ENCODE assay signal across 9 cellular contexts in the genomic region with DNA sequence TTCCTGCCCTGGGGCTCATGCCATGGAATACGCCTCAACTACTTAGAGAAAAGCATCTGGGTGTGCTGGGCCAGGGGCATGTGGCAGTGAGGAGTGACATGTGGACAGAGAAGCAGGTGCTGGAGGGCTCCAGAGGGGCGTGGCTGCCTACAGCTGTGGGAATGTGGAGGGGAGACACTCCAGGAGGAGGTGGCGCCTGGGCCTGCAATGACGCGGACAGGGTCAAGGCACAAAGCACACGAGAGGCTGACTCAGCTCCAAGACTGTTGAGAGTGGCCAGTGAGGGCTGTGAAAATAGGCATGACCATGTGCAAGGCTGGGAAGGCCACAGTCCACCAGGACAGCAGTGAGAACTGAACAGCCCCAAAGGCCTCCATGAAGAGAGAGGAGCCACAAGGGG. TPM values are rescaled to one million over a fixed set of nuclear protein-coding genes. Genes with fewer than 3 reads are reported as not detected.
DNase-seq lines count a peak whose midpoint lies in the region; ATAC-seq and TF ChIP-seq lines count a peak whose summit lies in the region.
"Had no signal": no experiment of that assay in that cellular context is flagged by ENCODE, and none has a peak within 500 bp of the region (broad histone marks: within the 10 kb centered on the region; RNA-seq: fewer than 3 reads in every experiment).

No MANE protein-coding gene starts in this region.

- no peaks in the 10 kb centered on the region for H3K27me3 Mint-ChIP-seq in CD8-positive, alpha-beta memory T cell

- peaks cover 4 to 9% (median 6%) of the 10 kb centered on the region in 5 donors for H3K9me3 Mint-ChIP-seq in CD8-positive, alpha-beta memory T cell

- H3K27ac Mint-ChIP-seq in CD8-positive, alpha-beta memory T cell = peak overlapping the region in 7 of 8 donors; percentile 68 to 98 (median 79)

- peaks cover 10 to 74% (median 11%) of the 10 kb centered on the region in 3 donors for H3K36me3 Mint-ChIP-seq in CD8-positive, alpha-beta memory T cell

- peak overlapping the region in 3 of 7 donors; percentile 48 to 69 (median 61) for H3K4me3 Mint-ChIP-seq in CD8-positive, alpha-beta memory T cell

- peaks cover 50% of the 10 kb centered on the region for H3K36me3 ChIP-seq in CD8-positive, alpha-beta memory T cell (ENCODE audit: insufficient read depth, low read length)
- peaks cover 27% of the 10 kb centered on the region for H3K36me3 ChIP-seq in neutrophil

- H3K27ac ChIP-seq in CD8-positive, alpha-beta memory T cell (ENCODE audit: low read depth, low read length) = no peak overlapping the region
- peak overlapping the region; percentile 27 for H3K27ac ChIP-seq in epithelial cell of prostate
- H3K27ac ChIP-seq in neutrophil = peak overlapping the region; percentile 86

- peaks cover 48% of the 10 kb centered on the region for H3K4me1 ChIP-seq in CD8-positive, alpha-beta memory T cell (ENCODE audit: insufficient read depth, low read length)
- peaks cover 69 to 71% of the 10 kb centered on the region in 2 experiments for H3K4me1 ChIP-seq in neutrophil (ENCODE audit: control insufficient read depth in 1 of 2, insufficient read depth in 1 of 2, low read depth in 1 of 2, low read length in 1 of 2)

- no peaks in the 10 kb centered on the region for H3K27me3 ChIP-seq in CD8-positive, alpha-beta memory T cell (ENCODE audit: insufficient read depth, low read length, poor library complexity, severe bottlenecking)
- H3K27me3 ChIP-seq in neutrophil = no peaks in the 10 kb centered on the region

- H3K4me3 ChIP-seq in CD8-positive, alpha-beta memory T cell (ENCODE audit: low read length) = no peak overlapping the region
- no peak overlapping the region for H3K4me3 ChIP-seq in neutrophil (ENCODE audit: low read depth in 1 of 2, low read length in 1 of 2)

- no peak for ATAC-seq in GM21529 (IDR thresholded peaks at IDR 0.05; ENCODE audit: unreplicated experiment)

- CTCF ChIA-PET in CD8-positive, alpha-beta memory T cell (lab: Charles Lee) = interaction anchor here (1.5 to 1.7 kb wide), 2 partner anchors 54 to 72 kb away, joined by 4 to 6 read pairs; partner anchors contain the start of gene NBEAL2

- DNase-seq in CD8-positive, alpha-beta memory T cell = peak in 1 of 5 donors; percentile 38
- DNase-seq in NCI-H2029 (lab: John Stamatoyannopoulos, UW) = peak; percentile 48
- DNase-seq in epithelial cell of prostate (ENCODE audit: low read depth, low spot score) = no peak
- DNase-seq in NCI-H226 = no peak
- DNase-seq in NCI-H2171 (lab: John Stamatoyannopoulos, UW) = no peak
- no peak for DNase-seq in NCI-H1105 (lab: John Stamatoyannopoulos, UW)
- DNase-seq: NCI-H1092 treated with DMSO at 0.1 percent for 48 hours had no signal

- peaks cover 49 to 69% (median 52%) of the 10 kb centered on the region in 3 donors for H3K4me1 Mint-ChIP-seq in CD8-positive, alpha-beta memory T cell

- POLR2A ChIA-PET in CD8-positive, alpha-beta memory T cell (lab: Charles Lee) = interaction anchor here (0.5 kb wide), 1 partner anchor 400 kb away, joined by 3 read pairs; no protein-coding TSS in a partner anchor

- TF ChIP-seq CTCF in neutrophil (IDR thresholded peaks at IDR 0.05) = no peak

- no peaks in the 10 kb centered on the region for H3K9me3 ChIP-seq in CD8-positive, alpha-beta memory T cell (ENCODE audit: low read length)
- H3K9me3 ChIP-seq in neutrophil = no peaks in the 10 kb centered on the region

RNA-seq across cellular contexts. Expression of gene PTH1R, which starts 48.5 kb away (rescaled TPM):
- not detected for total RNA-seq in CD8-positive, alpha-beta memory T cell
- not detected for polyA plus RNA-seq in CD8-positive, alpha-beta memory T cell

RNA-seq across cellular contexts. Expression of gene CCDC12, which starts 50.5 kb away (rescaled TPM):
- total RNA-seq in CD8-positive, alpha-beta memory T cell = 10 to 100 TPM; 56.4 to 59.8 TPM
- polyA plus RNA-seq in CD8-positive, alpha-beta memory T cell = 114 TPM

RNA-seq across cellular contexts. Expression of gene NBEAL2, which starts 53.4 kb away (rescaled TPM):
- 10 to 100 TPM; 76.2 to 83.5 TPM for total RNA-seq in CD8-positive, alpha-beta memory T cell
- 12.8 TPM for polyA plus RNA-seq in CD8-positive, alpha-beta memory T cell
